ENCODE assay signal across 8 cellular contexts in the genomic region with DNA sequence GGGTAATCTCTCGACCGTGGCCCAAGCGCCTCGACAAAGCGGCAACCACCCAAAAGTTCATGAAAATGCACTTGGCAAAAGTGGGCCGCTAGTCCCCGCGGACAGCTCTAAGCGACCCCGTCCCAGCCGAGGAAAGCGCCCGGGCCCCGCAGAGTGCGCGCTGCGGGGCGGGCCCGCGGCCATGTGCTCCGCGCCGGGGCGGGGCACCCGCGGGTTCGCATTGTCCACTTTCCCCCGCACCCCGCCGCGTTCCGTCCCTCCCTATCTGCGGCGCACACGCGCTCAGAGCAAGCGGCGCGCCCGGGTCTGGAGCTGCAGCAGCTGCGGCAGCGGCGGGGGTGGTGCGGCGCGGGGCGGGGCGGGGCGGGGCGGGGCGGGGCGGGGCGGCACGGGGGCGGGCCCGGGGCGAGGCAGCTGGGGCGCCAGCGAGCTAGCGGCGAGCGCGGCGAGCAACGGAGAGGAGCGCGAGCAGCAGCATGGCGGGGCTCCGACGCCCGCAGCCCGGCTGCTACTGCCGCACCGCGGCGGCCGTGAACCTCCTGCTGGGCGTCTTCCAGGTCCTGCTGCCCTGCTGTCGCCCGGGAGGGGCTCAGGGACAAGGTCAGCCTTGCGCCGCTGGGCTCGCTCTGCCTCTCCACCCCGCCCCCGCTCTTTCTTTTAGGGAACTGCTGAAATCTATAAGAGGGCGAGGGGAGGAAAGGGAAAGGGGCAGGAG. TPM values are rescaled to one million over a fixed set of nuclear protein-coding genes. Genes with fewer than 3 reads are reported as not detected.
DNase-seq lines count a peak whose midpoint lies in the region; ATAC-seq and TF ChIP-seq lines count a peak whose summit lies in the region.

A gene with protein sequence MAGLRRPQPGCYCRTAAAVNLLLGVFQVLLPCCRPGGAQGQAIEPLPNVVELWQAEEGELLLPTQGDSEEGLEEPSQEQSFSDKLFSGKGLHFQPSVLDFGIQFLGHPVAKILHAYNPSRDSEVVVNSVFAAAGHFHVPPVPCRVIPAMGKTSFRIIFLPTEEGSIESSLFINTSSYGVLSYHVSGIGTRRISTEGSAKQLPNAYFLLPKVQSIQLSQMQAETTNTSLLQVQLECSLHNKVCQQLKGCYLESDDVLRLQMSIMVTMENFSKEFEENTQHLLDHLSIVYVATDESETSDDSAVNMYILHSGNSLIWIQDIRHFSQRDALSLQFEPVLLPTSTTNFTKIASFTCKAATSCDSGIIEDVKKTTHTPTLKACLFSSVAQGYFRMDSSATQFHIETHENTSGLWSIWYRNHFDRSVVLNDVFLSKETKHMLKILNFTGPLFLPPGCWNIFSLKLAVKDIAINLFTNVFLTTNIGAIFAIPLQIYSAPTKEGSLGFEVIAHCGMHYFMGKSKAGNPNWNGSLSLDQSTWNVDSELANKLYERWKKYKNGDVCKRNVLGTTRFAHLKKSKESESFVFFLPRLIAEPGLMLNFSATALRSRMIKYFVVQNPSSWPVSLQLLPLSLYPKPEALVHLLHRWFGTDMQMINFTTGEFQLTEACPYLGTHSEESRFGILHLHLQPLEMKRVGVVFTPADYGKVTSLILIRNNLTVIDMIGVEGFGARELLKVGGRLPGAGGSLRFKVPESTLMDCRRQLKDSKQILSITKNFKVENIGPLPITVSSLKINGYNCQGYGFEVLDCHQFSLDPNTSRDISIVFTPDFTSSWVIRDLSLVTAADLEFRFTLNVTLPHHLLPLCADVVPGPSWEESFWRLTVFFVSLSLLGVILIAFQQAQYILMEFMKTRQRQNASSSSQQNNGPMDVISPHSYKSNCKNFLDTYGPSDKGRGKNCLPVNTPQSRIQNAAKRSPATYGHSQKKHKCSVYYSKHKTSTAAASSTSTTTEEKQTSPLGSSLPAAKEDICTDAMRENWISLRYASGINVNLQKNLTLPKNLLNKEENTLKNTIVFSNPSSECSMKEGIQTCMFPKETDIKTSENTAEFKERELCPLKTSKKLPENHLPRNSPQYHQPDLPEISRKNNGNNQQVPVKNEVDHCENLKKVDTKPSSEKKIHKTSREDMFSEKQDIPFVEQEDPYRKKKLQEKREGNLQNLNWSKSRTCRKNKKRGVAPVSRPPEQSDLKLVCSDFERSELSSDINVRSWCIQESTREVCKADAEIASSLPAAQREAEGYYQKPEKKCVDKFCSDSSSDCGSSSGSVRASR (N-terminal part only) (plus strand): TSS at position 439 of the 715 bp plus-strand sequence. CDS start 38 bp downstream, at position 477.

- H3K4me1 ChIP-seq in HUES48 (ENCODE audit: control insufficient read depth, insufficient read depth, low read length) = peaks cover 27% of the 10 kb centered on the region
- peaks cover 0 to 21% (median 10%) of the 10 kb centered on the region in 4 donors for H3K4me1 ChIP-seq in Peyer's patch
- H3K4me1 ChIP-seq in suprapubic skin = peaks cover 41% of the 10 kb centered on the region

- peaks cover 9% of the 10 kb centered on the region; the same call in 1 of the 2 replicates for H3K27me3 ChIP-seq in HUES48 (ENCODE audit: control insufficient read depth, insufficient read depth, low read length)
- H3K27me3 ChIP-seq in Peyer's patch = no peaks in the 10 kb centered on the region
- H3K27me3 ChIP-seq in suprapubic skin = no peaks in the 10 kb centered on the region

- TF ChIP-seq EP300 in suprapubic skin (IDR thresholded peaks at IDR 0.05) = no peak

- H3K4me3 ChIP-seq in HUES48 (ENCODE audit: low read depth, low read length) = peak within 1 kb of the TSS; percentile 96
- H3K4me3 ChIP-seq in Peyer's patch = peak within 1 kb of the TSS; percentile 66 to 90 (median 82)
- peak within 1 kb of the TSS; percentile 95 for H3K4me3 ChIP-seq in suprapubic skin

- 0% methylated on average over 28 of the region's 86 CpGs for WGBS in suprapubic skin

- intact Hi-C loops in activated T-helper 1 cell treated with anti-CD3 and anti-CD28 coated beads, Interleukin-12 subunit alpha, Interleukin-12 subunit beta, Interleukin-2, Interleukin-4 antibody, amounts not matched to agents 30 ng/mL and 10 ng/mL and 1 ng/mL, durations not matched to agents 14 hours and 24 hours and 36 hours (cut with micrococcal nuclease) = loop anchor here (1.0 to 5.0 kb wide), 6 partner anchors 16 to 1086 kb away; a partner anchor contains a TSS

- H3K36me3 Mint-ChIP-seq in activated T-helper 1 cell treated with anti-CD3 and anti-CD28 coated beads, Interleukin-12 subunit alpha, Interleukin-12 subunit beta, Interleukin-2, Interleukin-4 antibody, amounts not matched to agents 30 ng/mL and 10 ng/mL and 1 ng/mL, durations not matched to agents 14 hours and 24 hours and 36 hours (ENCODE audit: low read depth) = peaks cover 7% of the 10 kb centered on the region
- no peaks in the 10 kb centered on the region for H3K36me3 Mint-ChIP-seq in natural killer cell treated with Interleukin-12 subunit alpha and Interleukin-12 subunit beta and Interleukin-15 and Interleukin-18, amount 100 ng/mL, for 72 hours

- 0 out of 2 replicates have a peak, but pooled peaks cover 5% of the 10 kb centered on the region for H3K36me3 ChIP-seq in HUES48 (ENCODE audit: control insufficient read depth, insufficient read depth, low read length)
- H3K36me3 ChIP-seq in Peyer's patch = no peaks in the 10 kb centered on the region
- no peaks in the 10 kb centered on the region for H3K36me3 ChIP-seq in suprapubic skin

- H3K9me3 ChIP-seq in HUES48 (ENCODE audit: control insufficient read depth, insufficient read depth, low read length) = no peaks in the 10 kb centered on the region
- no peaks in the 10 kb centered on the region for H3K9me3 ChIP-seq in Peyer's patch
- no peaks in the 10 kb centered on the region for H3K9me3 ChIP-seq in suprapubic skin

- no peaks in the 10 kb centered on the region for H3K27me3 Mint-ChIP-seq in activated T-helper 1 cell treated with anti-CD3 and anti-CD28 coated beads, Interleukin-12 subunit alpha, Interleukin-12 subunit beta, Interleukin-2, Interleukin-4 antibody, amounts not matched to agents 30 ng/mL and 10 ng/mL and 1 ng/mL, durations not matched to agents 14 hours and 24 hours and 36 hours (ENCODE audit: insufficient read depth)
- no peaks in the 10 kb centered on the region for H3K27me3 Mint-ChIP-seq in natural killer cell treated with Interleukin-12 subunit alpha and Interleukin-12 subunit beta and Interleukin-15 and Interleukin-18, amount 100 ng/mL, for 72 hours

- H3K27ac Mint-ChIP-seq in activated T-helper 1 cell treated with anti-CD3 and anti-CD28 coated beads, Interleukin-12 subunit alpha, Interleukin-12 subunit beta, Interleukin-2, Interleukin-4 antibody, amounts not matched to agents 30 ng/mL and 10 ng/mL and 1 ng/mL, durations not matched to agents 14 hours and 24 hours and 36 hours = peak within 1 kb of the TSS; percentile 90
- H3K27ac Mint-ChIP-seq in natural killer cell treated with Interleukin-12 subunit alpha and Interleukin-12 subunit beta and Interleukin-15 and Interleukin-18, amount 100 ng/mL, for 72 hours = peak within 1 kb of the TSS; percentile 82 to 88

- TF ChIP-seq POLR2A in Peyer's patch (IDR thresholded peaks at IDR 0.05) = peak; percentile 7 to 31
- TF ChIP-seq POLR2A in suprapubic skin (IDR thresholded peaks at IDR 0.05) = no peak

- TF ChIP-seq CTCF in Peyer's patch (IDR thresholded peaks at IDR 0.05) (peak in 3 of 6 experiments; percentile 0 to 16 (median 4)), suprapubic skin (IDR thresholded peaks at IDR 0.05) (no peak)

- H3K4me3 Mint-ChIP-seq in activated T-helper 1 cell treated with anti-CD3 and anti-CD28 coated beads, Interleukin-12 subunit alpha, Interleukin-12 subunit beta, Interleukin-2, Interleukin-4 antibody, amounts not matched to agents 30 ng/mL and 10 ng/mL and 1 ng/mL, durations not matched to agents 14 hours and 24 hours and 36 hours = peak within 1 kb of the TSS; percentile 89
- H3K4me3 Mint-ChIP-seq in natural killer cell treated with Interleukin-12 subunit alpha and Interleukin-12 subunit beta and Interleukin-15 and Interleukin-18, amount 100 ng/mL, for 72 hours = peak within 1 kb of the TSS; percentile 79

- peak; percentile 78 for DNase-seq in COR-L47 (lab: John Stamatoyannopoulos, UW)
- peak; percentile 73 to 86 (median 83) for DNase-seq in Peyer's patch
- peak; percentile 63 for DNase-seq in activated T-helper 1 cell treated with anti-CD3 and anti-CD28 coated beads, Interleukin-12 subunit alpha, Interleukin-12 subunit beta, Interleukin-2, Interleukin-4 antibody, amounts not matched to agents 30 ng/mL and 10 ng/mL and 1 ng/mL, durations not matched to agents 14 hours and 24 hours and 36 hours (ENCODE audit: low spot score)
- DNase-seq in fibroblast of peridontal ligament (ENCODE audit: extremely low read depth) = peak; percentile 49
- DNase-seq in natural killer cell treated with Interleukin-12 subunit alpha and Interleukin-12 subunit beta and Interleukin-15 and Interleukin-18, amount 100 ng/mL, for 72 hours (ENCODE audit: low spot score) = peak; percentile 79
- DNase-seq in suprapubic skin (ENCODE audit: low spot score in 2 of 2) = peak in 1 of 2 donors; percentile 74

- H3K27ac ChIP-seq in HUES48 (ENCODE audit: low read depth, low read length) (peak within 1 kb of the TSS; percentile 83), Peyer's patch (peak within 1 kb of the TSS; percentile 74 to 98 (median 81)), suprapubic skin (peak within 1 kb of the TSS; percentile 81)

- peaks cover 48% of the 10 kb centered on the region for H3K4me1 Mint-ChIP-seq in activated T-helper 1 cell treated with anti-CD3 and anti-CD28 coated beads, Interleukin-12 subunit alpha, Interleukin-12 subunit beta, Interleukin-2, Interleukin-4 antibody, amounts not matched to agents 30 ng/mL and 10 ng/mL and 1 ng/mL, durations not matched to agents 14 hours and 24 hours and 36 hours (ENCODE audit: low read depth)
- peaks cover 43 to 52% of the 10 kb centered on the region in 2 donors for H3K4me1 Mint-ChIP-seq in natural killer cell treated with Interleukin-12 subunit alpha and Interleukin-12 subunit beta and Interleukin-15 and Interleukin-18, amount 100 ng/mL, for 72 hours (ENCODE audit: low read depth in 2 of 2)

- H3K9me3 Mint-ChIP-seq in activated T-helper 1 cell treated with anti-CD3 and anti-CD28 coated beads, Interleukin-12 subunit alpha, Interleukin-12 subunit beta, Interleukin-2, Interleukin-4 antibody, amounts not matched to agents 30 ng/mL and 10 ng/mL and 1 ng/mL, durations not matched to agents 14 hours and 24 hours and 36 hours = no peaks in the 10 kb centered on the region
- H3K9me3 Mint-ChIP-seq in natural killer cell treated with Interleukin-12 subunit alpha and Interleukin-12 subunit beta and Interleukin-15 and Interleukin-18, amount 100 ng/mL, for 72 hours = no peaks in the 10 kb centered on the region

- ATAC-seq in GM21381 (IDR thresholded peaks at IDR 0.05; ENCODE audit: unreplicated experiment) = peak; percentile 41
- peak; percentile 90 to 92 for ATAC-seq in natural killer cell treated with Interleukin-12 subunit alpha and Interleukin-12 subunit beta and Interleukin-15 and Interleukin-18, amount 100 ng/mL, for 72 hours

- peak within 1 kb of the TSS; percentile 82 for H3K9ac ChIP-seq in HUES48 (ENCODE audit: low read depth, low read length)

RNA-seq across cellular contexts. Expression of the gene that starts here (rescaled TPM):
- total RNA-seq in Peyer's patch (10 to 100 TPM in 1 of 4 donors, 1 to 10 TPM in 3; 5.2 to 54.5 (median 7.0) TPM), suprapubic skin (10 to 100 TPM; 13.5 to 25.0 (median 17.2) TPM)
- 39.5 and 42.2 TPM in 2 replicates for total RNA-seq in activated T-helper 1 cell treated with anti-CD3 and anti-CD28 coated beads, Interleukin-12 subunit alpha, Interleukin-12 subunit beta, Interleukin-2, Interleukin-4 antibody, amounts not matched to agents 30 ng/mL and 10 ng/mL and 1 ng/mL, durations not matched to agents 14 hours and 24 hours and 36 hours
- total RNA-seq in natural killer cell treated with Interleukin-12 subunit alpha and Interleukin-12 subunit beta and Interleukin-15 and Interleukin-18, amount 100 ng/mL, for 72 hours = 10 to 100 TPM; 35.8 to 42.3 TPM

Comparison
In these comparisons a context has a peak if more than half of its experiments do, and no peak if none do; other contexts are left out.
1. POLR2A ChIP-seq: peak in Peyer's patch (2 of 2); none in suprapubic skin (0 of 2).
2. Peak in every context shown above with its lines, with median percentiles within 50 percentile points of each other: H3K27ac ChIP-seq and H3K4me3 ChIP-seq.